Comparison of ENCODE assay signal across 30 cellular contexts in the genomic region with DNA sequence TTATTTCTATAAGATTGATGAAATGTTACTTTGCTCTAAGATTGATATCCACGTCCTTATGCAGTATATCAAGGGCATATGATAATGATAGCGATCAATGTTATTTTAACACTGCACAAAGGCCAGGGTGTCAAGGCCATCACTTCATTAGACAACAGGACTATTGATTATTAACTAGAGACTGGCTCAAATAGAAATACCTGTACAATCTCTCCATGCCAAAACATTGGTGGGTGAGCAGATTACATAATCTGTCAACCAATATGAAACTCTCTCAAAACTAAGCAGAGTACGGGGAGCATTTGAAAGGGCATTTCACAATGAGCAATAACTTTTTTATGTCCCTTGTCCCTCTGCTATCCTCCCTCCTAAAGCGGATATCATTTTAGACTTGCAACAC.
"Had no signal": no experiment of that assay in that cellular context is flagged by ENCODE, and none has a peak within 500 bp of the region (broad histone marks: within the 10 kb centered on the region; RNA-seq: fewer than 3 reads in every experiment).

No MANE protein-coding gene starts in this region.

- DNase-seq: naive thymus-derived CD8-positive, alpha-beta T cell; nephron progenitor cell; nucleus accumbens; pancreas; psoas muscle; right cardiac atrium; spleen; stimulated activated CD4-positive, alpha-beta T cell treated with anti-CD3 and anti-CD28 coated beads, Interleukin-12 subunit alpha, Interleukin-12 subunit beta, amount 100 ng/mL, for 4 hours; stimulated activated CD4-positive, alpha-beta T cell treated with anti-CD3 and anti-CD28 coated beads, Interleukin-1b, Interleukin-23, amount 100 ng/mL, for 48 hours; stimulated activated CD4-positive, alpha-beta T cell treated with anti-CD3 and anti-CD28 coated beads, Interleukin-4, amount 100 ng/mL, for 1 hour; stimulated activated CD4-positive, alpha-beta T cell treated with anti-CD3 and anti-CD28 coated beads, Interleukin-4, amount 100 ng/mL, for 4 hours; stimulated activated CD8-positive, alpha-beta memory T cell treated with anti-CD3 and anti-CD28 coated beads, Interleukin-4, amount 100 ng/mL, for 48 hours; stimulated activated naive CD4-positive, alpha-beta T cell; stimulated activated naive CD8-positive, alpha-beta T cell treated with anti-CD3 and anti-CD28 coated beads, Interleukin-15, amount 100 ng/mL, for 72 hours; stimulated activated naive CD8-positive, alpha-beta T cell treated with anti-CD3 and anti-CD28 coated beads, Interleukin-15, Interleukin-2, amounts not matched to agents 100 U/mL and 50 U/mL, for 24 hours; substantia nigra; testis; tibial artery; transverse colon; upper lobe of right lung; uterus had no signal

- H3K4me3 ChIP-seq: pancreas, psoas muscle, skin epidermis, smooth muscle cell, spleen, suprapubic skin, testis, tibial artery, transverse colon, upper lobe of right lung, uterus had no signal

- H3K27ac ChIP-seq: neutrophil, pancreas, psoas muscle, skin epidermis, spleen, suprapubic skin, testis, tibial artery, transverse colon, upper lobe of right lung, uterus had no signal

- H3K9me3 ChIP-seq: neutrophil, pancreas, psoas muscle, spleen, suprapubic skin, testis, tibial artery, transverse colon, upper lobe of right lung, uterus had no signal

- H3K4me3 Mint-ChIP-seq: naive thymus-derived CD8-positive, alpha-beta T cell; natural killer cell treated with Interleukin-12 subunit alpha and Interleukin-12 subunit beta and Interleukin-15 and Interleukin-18, amount 100 ng/mL, for 72 hours; nephron progenitor cell; neural crest cell; stimulated activated memory B cell treated with anti-CD40 and anti-IgM and Interleukin-4, amounts not matched to agents 10 μg/mL and 1 μg/mL and 100 μg/mL, for 72 hours; stimulated activated naive CD8-positive, alpha-beta T cell treated with anti-CD3 and anti-CD28 coated beads, Interleukin-15, amount 100 ng/mL, for 72 hours; type B pancreatic cell had no signal

- H3K27me3 ChIP-seq: neutrophil, spleen, suprapubic skin, testis, tibial artery, transverse colon, upper lobe of right lung, uterus had no signal

- H3K36me3 ChIP-seq: neutrophil, pancreas, spleen, suprapubic skin, tibial artery, transverse colon, upper lobe of right lung, uterus had no signal

- ATAC-seq: naive thymus-derived CD8-positive, alpha-beta T cell; natural killer cell treated with Interleukin-12 subunit alpha and Interleukin-12 subunit beta and Interleukin-15 and Interleukin-18, amount 100 ng/mL, for 72 hours; psoas muscle; right cardiac atrium; sciatic nerve; stimulated activated memory B cell treated with anti-CD40 and anti-IgM and Interleukin-4, amounts not matched to agents 10 μg/mL and 1 μg/mL and 100 μg/mL, for 72 hours; stimulated activated naive CD8-positive, alpha-beta T cell treated with anti-CD3 and anti-CD28 coated beads, Interleukin-15, amount 100 ng/mL, for 72 hours; stimulated activated naive CD8-positive, alpha-beta T cell treated with anti-CD3 and anti-CD28 coated beads, Interleukin-15, Interleukin-2, amounts not matched to agents 100 U/mL and 50 U/mL, for 24 hours; upper lobe of right lung had no signal

- H3K27me3 Mint-ChIP-seq: stimulated activated naive CD8-positive, alpha-beta T cell treated with anti-CD3 and anti-CD28 coated beads, Interleukin-15, amount 100 ng/mL, for 72 hours; type B pancreatic cell had no signal

- H3K36me3 Mint-ChIP-seq: naive thymus-derived CD8-positive, alpha-beta T cell; natural killer cell treated with Interleukin-12 subunit alpha and Interleukin-12 subunit beta and Interleukin-15 and Interleukin-18, amount 100 ng/mL, for 72 hours; stimulated activated memory B cell treated with anti-CD40 and anti-IgM and Interleukin-4, amounts not matched to agents 10 μg/mL and 1 μg/mL and 100 μg/mL, for 72 hours; type B pancreatic cell had no signal

- H3K4me1 Mint-ChIP-seq: naive thymus-derived CD8-positive, alpha-beta T cell; neural crest cell; stimulated activated memory B cell treated with anti-CD40 and anti-IgM and Interleukin-4, amounts not matched to agents 10 μg/mL and 1 μg/mL and 100 μg/mL, for 72 hours; stimulated activated naive CD8-positive, alpha-beta T cell treated with anti-CD3 and anti-CD28 coated beads, Interleukin-15, amount 100 ng/mL, for 72 hours had no signal

- H3K4me1 ChIP-seq: psoas muscle, spleen, suprapubic skin, testis, tibial artery, transverse colon, upper lobe of right lung, uterus had no signal

- H3K9me3 Mint-ChIP-seq: naive thymus-derived CD8-positive, alpha-beta T cell; nephron progenitor cell; neural crest cell; stimulated activated memory B cell treated with anti-CD40 and anti-IgM and Interleukin-4, amounts not matched to agents 10 μg/mL and 1 μg/mL and 100 μg/mL, for 72 hours; stimulated activated naive CD8-positive, alpha-beta T cell treated with anti-CD3 and anti-CD28 coated beads, Interleukin-15, amount 100 ng/mL, for 72 hours; type B pancreatic cell had no signal
